In the genomic region with DNA sequence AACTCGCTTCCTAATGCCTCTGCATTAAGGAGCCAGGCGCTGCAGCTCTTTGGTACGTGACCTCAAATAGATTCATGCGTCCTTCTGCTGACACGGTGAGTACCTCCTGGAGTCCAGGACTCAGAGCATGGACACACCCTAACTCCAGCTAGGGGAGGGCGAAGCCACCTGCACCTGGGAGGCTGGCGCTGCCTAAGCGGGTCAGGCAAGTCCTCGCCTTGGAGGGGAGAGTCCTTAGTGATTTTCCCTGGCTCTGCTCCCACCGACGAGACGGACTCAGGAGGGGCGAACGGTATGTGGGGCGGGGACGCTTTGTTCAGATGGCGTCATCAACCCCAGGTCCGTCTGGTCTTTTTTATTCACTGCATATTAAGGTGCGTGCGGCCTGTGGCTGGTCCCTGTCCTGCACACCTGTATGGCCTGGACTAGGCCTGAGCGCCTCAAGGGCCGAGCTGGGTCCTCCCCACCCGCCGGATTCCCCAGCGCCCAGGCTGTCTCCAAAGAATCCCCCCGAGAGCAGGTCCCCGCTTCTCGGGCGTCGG, we compare ENCODE assay signal across 1 cellular context.
TF ChIP-seq lines count a peak whose summit lies in the region.

No MANE protein-coding gene starts in this region.

TF ChIP-seq in IMR-90, 13 proteins besides CTCF, POLR2A, EP300 and RAD21:
- TF ChIP-seq RCOR1 (IDR thresholded peaks at IDR 0.05; ENCODE audit: insufficient replicate concordance, low read length): no peak
- TF ChIP-seq USF2 (IDR thresholded peaks at IDR 0.05; ENCODE audit: low read depth, low read length): no peak
- TF ChIP-seq SMC3 (IDR thresholded peaks at IDR 0.05; ENCODE audit: low read depth, low read length): no peak
- no peak for TF ChIP-seq MXI1 (IDR thresholded peaks at IDR 0.05; ENCODE audit: borderline replicate concordance, low read depth, low read length)
- TF ChIP-seq NFE2L2 (IDR thresholded peaks at IDR 0.05; ENCODE audit: low read depth, low read length): no peak
- TF ChIP-seq FOS (IDR thresholded peaks at IDR 0.05; ENCODE audit: low read depth, low read length): no peak
- TF ChIP-seq ELK1 (IDR thresholded peaks at IDR 0.05; ENCODE audit: borderline replicate concordance, low read depth, low read length): no peak
- no peak for TF ChIP-seq CHD1 (IDR thresholded peaks at IDR 0.05; ENCODE audit: low read depth, low read length)
- no peak for TF ChIP-seq BHLHE40 (IDR thresholded peaks at IDR 0.05; ENCODE audit: low read depth, low read length)
- no peak for TF ChIP-seq CEBPB (IDR thresholded peaks at IDR 0.05; ENCODE audit: low read depth, low read length)
- no peak for TF ChIP-seq MAZ (IDR thresholded peaks at IDR 0.05; ENCODE audit: borderline replicate concordance, low read depth, low read length)
- TF ChIP-seq MAFK (IDR thresholded peaks at IDR 0.05; ENCODE audit: low read depth, low read length): no peak
